Comparison of ENCODE assay signal across 20 cellular contexts in genomic region chr11:44947114-44947513, GRCh38. TPM values are rescaled to one million over a fixed set of nuclear protein-coding genes. Genes with fewer than 3 reads are reported as not detected.
A peak's percentile ranks its signal among the peaks of the same experiment; 100 is the strongest.
DNase-seq lines count a peak whose midpoint lies in the region; ATAC-seq and TF ChIP-seq lines count a peak whose summit lies in the region.
"Had no signal": no experiment of that assay in that cellular context is flagged by ENCODE, and none has a peak within 500 bp of the region (broad histone marks: within the 10 kb centered on the region; RNA-seq: fewer than 3 reads in every experiment).

No MANE protein-coding gene starts in this region.

- peaks cover 54% of the 10 kb centered on the region for H3K4me1 Mint-ChIP-seq in memory B cell

- H3K36me3 ChIP-seq in BLaER1 treated with 17β-estradiol and CSF1 and Interleukin-3, amounts not matched to agents 10 nM and 100 nM, result peaks cover 0 to 50% (median 22%) of the 10 kb centered on the region in 11 experiments; a peak in 14 of 22 replicates
- H3K36me3 ChIP-seq in adipocyte (ENCODE audit: control insufficient read depth, insufficient read depth, low read length, severe bottlenecking) (peaks cover 10% of the 10 kb centered on the region), spleen (peaks cover 0 to 25% (median 4%) of the 10 kb centered on the region in 6 donors)
- H3K36me3 ChIP-seq: HAP-1 had no signal

- no peaks in the 10 kb centered on the region for H3K36me3 Mint-ChIP-seq in memory B cell
- H3K36me3 Mint-ChIP-seq: activated naive CD4-positive, alpha-beta T cell treated with anti-CD3 and anti-CD28 coated beads, Interleukin-2, amount 50 U/mL, for 72 hours; CD8-positive, alpha-beta T cell had no signal

- TF ChIP-seq POLR2A in spleen (IDR thresholded peaks at IDR 0.05), result no peak

- H3K4me1 ChIP-seq in BLaER1 treated with 17β-estradiol and CSF1 and Interleukin-3, amounts not matched to agents 10 nM and 100 nM, result peaks cover 81 to 85% (median 83%) of the 10 kb centered on the region in 10 experiments
- peaks cover 37% of the 10 kb centered on the region for H3K4me1 ChIP-seq in adipocyte (ENCODE audit: control insufficient read depth, insufficient read depth, low read length)
- H3K4me1 ChIP-seq in spleen, result peaks cover 52 to 99% (median 84%) of the 10 kb centered on the region in 6 donors
- H3K4me1 ChIP-seq: HAP-1 had no signal

- H3K9ac ChIP-seq in BLaER1 treated with 17β-estradiol and CSF1 and Interleukin-3, amounts not matched to agents 10 nM and 100 nM, result peak overlapping the region in 10 of 11 experiments; percentile 14 to 100 (median 67); a peak in 17 of 22 replicates
- H3K9ac ChIP-seq in adipocyte (ENCODE audit: low read length), result peak overlapping the region; percentile 43

- H3K4me3 Mint-ChIP-seq in memory B cell, result no peak overlapping the region
- H3K4me3 Mint-ChIP-seq: activated CD4-positive, alpha-beta T cell treated with anti-CD3 and anti-CD28 coated beads, Interleukin-2, amount 10 ng/mL, durations not matched to agents 24 days and 14 days; CD8-positive, alpha-beta T cell; stimulated activated naive CD8-positive, alpha-beta T cell treated with anti-CD3 and anti-CD28 coated beads, Interleukin-15, amount 100 ng/mL, for 72 hours; T-helper 1 cell treated with Interleukin-12 subunit alpha and Interleukin-12 subunit beta and Interleukin-4 antibody, amounts not matched to agents 30 μg/mL and 1 μg/mL, for 36 hours had no signal

- peak overlapping the region; percentile 86 to 99 (median 97) for H3K4me2 ChIP-seq in BLaER1 treated with 17β-estradiol and CSF1 and Interleukin-3, amounts not matched to agents 10 nM and 100 nM

- WGBS in spleen, 5 donors, result 46 to 64% (median 51%) methylated on average over 9 of the region's 9 CpGs

- H3K27ac Mint-ChIP-seq in memory B cell, result peak overlapping the region; percentile 42
- H3K27ac Mint-ChIP-seq: activated CD4-positive, alpha-beta T cell treated with anti-CD3 and anti-CD28 coated beads, Interleukin-2, amount 10 ng/mL, durations not matched to agents 24 days and 14 days; activated naive CD4-positive, alpha-beta T cell treated with anti-CD3 and anti-CD28 coated beads, Interleukin-2, amount 50 U/mL, for 72 hours; CD8-positive, alpha-beta T cell; stimulated activated naive CD8-positive, alpha-beta T cell treated with anti-CD3 and anti-CD28 coated beads, Interleukin-15, amount 100 ng/mL, for 72 hours; T-helper 1 cell treated with Interleukin-12 subunit alpha and Interleukin-12 subunit beta and Interleukin-4 antibody, amounts not matched to agents 30 μg/mL and 1 μg/mL, for 36 hours had no signal

- DNase-seq in adipocyte (ENCODE audit: low read depth) (no peak), memory B cell (ENCODE audit: low spot score in 2 of 2) (no peak), spleen (no peak), 8988T (no peak)
- DNase-seq in activated effector memory CD4-positive, alpha-beta T cell treated with Interleukin-2 at 50 U/mL for 16 hours, result no peak
- DNase-seq: activated CD4-positive, alpha-beta T cell treated with anti-CD3 and anti-CD28 coated beads, Interleukin-2, amount 10 ng/mL, durations not matched to agents 24 days and 14 days; CD8-positive, alpha-beta T cell; DMS153; MG63; NCI-H1436 treated with DMSO at 0.1 percent for 48 hours; NCI-H524; stimulated activated CD4-positive, alpha-beta T cell treated with anti-CD3 and anti-CD28 coated beads, Interleukin-4, amount 100 ng/mL, for 1 hour; stimulated activated naive CD8-positive, alpha-beta T cell treated with anti-CD3 and anti-CD28 coated beads, Interleukin-15, amount 100 ng/mL, for 72 hours had no signal

- peaks cover 59 to 76% (median 69%) of the 10 kb centered on the region in 11 experiments for H4K20me1 ChIP-seq in BLaER1 treated with 17β-estradiol and CSF1 and Interleukin-3, amounts not matched to agents 10 nM and 100 nM

- peak overlapping the region in 3 of 10 experiments; percentile 3 to 99 (median 40); a peak in 4 of 20 replicates for H3K4me3 ChIP-seq in BLaER1 treated with 17β-estradiol and CSF1 and Interleukin-3, amounts not matched to agents 10 nM and 100 nM
- H3K4me3 ChIP-seq in adipocyte (ENCODE audit: low read length) (peak overlapping the region; percentile 20), spleen (peak overlapping the region in 1 of 8 donors; percentile 21)
- H3K4me3 ChIP-seq: HAP-1, MG63, SJSA1 had no signal

- H3K9me3 ChIP-seq in BLaER1 treated with 17β-estradiol and CSF1 and Interleukin-3, amounts not matched to agents 10 nM and 100 nM (replicated peaks in 1 of 11), result no peaks in the 10 kb centered on the region
- H3K9me3 ChIP-seq in adipocyte (ENCODE audit: control insufficient read depth, low read length) (no peaks in the 10 kb centered on the region), spleen (no peaks in the 10 kb centered on the region)
- H3K9me3 ChIP-seq: HAP-1, MG63, SJSA1 had no signal

- no peaks in the 10 kb centered on the region for H3K27me3 ChIP-seq in BLaER1 treated with 17β-estradiol and CSF1 and Interleukin-3, amounts not matched to agents 10 nM and 100 nM
- H3K27me3 ChIP-seq in adipocyte (replicated peaks; ENCODE audit: control insufficient read depth, insufficient read depth, low read length), result no peaks in the 10 kb centered on the region
- peaks cover 0 to 16% (median 0%) of the 10 kb centered on the region in 7 donors for H3K27me3 ChIP-seq in spleen (replicated peaks in 1 of 7)
- H3K27me3 ChIP-seq: MG63, SJSA1 had no signal

- no peak for TF ChIP-seq CTCF in spleen (IDR thresholded peaks at IDR 0.05 in 8 of 11, conservative IDR thresholded peaks at IDR 0.05 in 3 of 11)

- H3K27me3 Mint-ChIP-seq in memory B cell, result no peaks in the 10 kb centered on the region

- H3K27ac ChIP-seq in BLaER1 treated with 17β-estradiol and CSF1 and Interleukin-3, amounts not matched to agents 10 nM and 100 nM, result peak overlapping the region in 7 of 11 experiments; percentile 37 to 99 (median 51); a peak in 14 of 22 replicates
- H3K27ac ChIP-seq in spleen, result peak overlapping the region in 7 of 8 donors; percentile 29 to 97 (median 92)
- H3K27ac ChIP-seq: SJSA1 had no signal

- no peaks in the 10 kb centered on the region for H3K9me3 Mint-ChIP-seq in memory B cell
- H3K9me3 Mint-ChIP-seq: activated CD4-positive, alpha-beta T cell treated with anti-CD3 and anti-CD28 coated beads, Interleukin-2, amount 10 ng/mL, durations not matched to agents 24 days and 14 days; activated naive CD4-positive, alpha-beta T cell treated with anti-CD3 and anti-CD28 coated beads, Interleukin-2, amount 50 U/mL, for 72 hours; CD8-positive, alpha-beta T cell; stimulated activated naive CD8-positive, alpha-beta T cell treated with anti-CD3 and anti-CD28 coated beads, Interleukin-15, amount 100 ng/mL, for 72 hours; T-helper 1 cell treated with Interleukin-12 subunit alpha and Interleukin-12 subunit beta and Interleukin-4 antibody, amounts not matched to agents 30 μg/mL and 1 μg/mL, for 36 hours had no signal

- ATAC-seq in memory B cell (ENCODE audit: low read depth) (no peak), SK-N-SH treated with all-trans-retinoic acid at 6 μM for 48 hours (no peak)
- ATAC-seq: activated naive CD4-positive, alpha-beta T cell treated with anti-CD3 and anti-CD28 coated beads, Interleukin-2, amount 50 U/mL, for 72 hours; CD8-positive, alpha-beta T cell; Panc1; stimulated activated naive CD8-positive, alpha-beta T cell treated with anti-CD3 and anti-CD28 coated beads, Interleukin-15, amount 100 ng/mL, for 72 hours had no signal

- intact Hi-C loops in spleen (cut with DNase I; ENCODE audit: low total_unique reads), result no loop called here

TF ChIP-seq in SK-N-SH treated with all-trans-retinoic acid at 6 μM for 48 hours, 23 proteins besides CTCF, POLR2A, EP300 and RAD21:
- TF ChIP-seq RARB (CRISPR knock-in tag; IDR thresholded peaks at IDR 0.05), result no peak
- TF ChIP-seq ZFP30 (CRISPR knock-in tag; IDR thresholded peaks at IDR 0.05), result no peak
- TF ChIP-seq OSR1 (CRISPR knock-in tag; IDR thresholded peaks at IDR 0.05), result no peak
- no peak for TF ChIP-seq PPARA (CRISPR knock-in tag; IDR thresholded peaks at IDR 0.05; ENCODE audit: borderline replicate concordance)

RNA-seq across cellular contexts. Expression of gene TP53I11, which starts 3.6 kb away (rescaled TPM):
- 100 to 1,000 TPM in 5 of 7 donors, 10 to 100 TPM in 2; 80.1 to 169 (median 110) TPM for total RNA-seq in spleen
- polyA plus RNA-seq in spleen, result 10 to 100 TPM; 10.2 to 48.0 (median 11.6) TPM
